13 cellular contexts compared by ENCODE assay signal in genomic region chr18:644395-645004, GRCh38. TPM values are rescaled to one million over a fixed set of nuclear protein-coding genes. Genes with fewer than 3 reads are reported as not detected.
DNase-seq lines count a peak whose midpoint lies in the region; ATAC-seq and TF ChIP-seq lines count a peak whose summit lies in the region.
"Had no signal": no experiment of that assay in that cellular context is flagged by ENCODE, and none has a peak within 500 bp of the region (broad histone marks: within the 10 kb centered on the region; RNA-seq: fewer than 3 reads in every experiment).

No MANE protein-coding gene starts in this region.

- H3F3A ChIP-seq in SK-N-SH (replicated peaks; ENCODE audit: insufficient read depth): no peaks in the 10 kb centered on the region

- no peaks in the 10 kb centered on the region for H3K9me2 ChIP-seq in SK-N-SH

- POLR2A ChIA-PET in SK-N-SH (lab: Yijun Ruan, JAX): no interaction called here

- 40% methylated on average over 2 of the region's 2 CpGs for WGBS in SK-N-SH (ENCODE audit: low lambda C conversion rate)
- WGBS in heart left ventricle, 4 donors: 37 to 56% (median 54%) methylated on average over 2 of the region's 2 CpGs

- no peak overlapping the region for H2AFZ ChIP-seq in SK-N-SH (ENCODE audit: low read depth)

- TF ChIP-seq CTCF in SK-N-SH (IDR thresholded peaks at IDR 0.05) (0 out of 2 replicates have a peak, but pooled peaks have one; percentile 8), brain microvascular endothelial cell (IDR thresholded peaks at IDR 0.05; ENCODE audit: low read depth, low read length, missing control alignments) (peak; percentile 12), heart left ventricle (IDR thresholded peaks at IDR 0.05) (no peak)

- H3K27ac ChIP-seq in SK-N-SH (ENCODE audit: low read depth in 2 of 2, low read length in 1 of 2) (no peak overlapping the region), brain microvascular endothelial cell (no peak overlapping the region), heart left ventricle (no peak overlapping the region)
- H3K27ac ChIP-seq: SK-N-MC had no signal

- no peak for ATAC-seq in SK-N-SH treated with all-trans-retinoic acid at 6 μM for 48 hours
- no peak for ATAC-seq in heart left ventricle
- ATAC-seq in HG02852 (IDR thresholded peaks at IDR 0.05; ENCODE audit: unreplicated experiment): no peak

- no peak for TF ChIP-seq EP300 in SK-N-SH (IDR thresholded peaks at IDR 0.05; ENCODE audit: borderline replicate concordance in 1 of 2, low read depth in 1 of 2, low read length in 1 of 2)

- no peak overlapping the region for H3K4me3 ChIP-seq in SK-N-SH (ENCODE audit: low read depth in 2 of 2, low read length in 1 of 2)
- H3K4me3 ChIP-seq in brain microvascular endothelial cell (ENCODE audit: low read depth, low read length): no peak overlapping the region
- no peak overlapping the region for H3K4me3 ChIP-seq in heart left ventricle
- H3K4me3 ChIP-seq: SK-N-MC had no signal

- no peak overlapping the region for H3K9ac ChIP-seq in SK-N-SH

- in situ Hi-C loops in brain microvascular endothelial cell (cut with HindIII; ENCODE audit: low pct_ligation_motif_present, low sequenced_read_pairs): no loop called here

- H3K9me3 ChIP-seq in SK-N-SH (no peaks in the 10 kb centered on the region), heart left ventricle (no peaks in the 10 kb centered on the region)

- H3K4me2 ChIP-seq in SK-N-SH: no peak overlapping the region

- DNase-seq in SK-N-SH: no peak
- peak; percentile 19 for DNase-seq in HT-29 (ENCODE audit: low spot score)
- DNase-seq in brain microvascular endothelial cell: no peak
- DNase-seq in stimulated activated CD8-positive, alpha-beta memory T cell treated with anti-CD3 and anti-CD28 coated beads, Interleukin-15, amount 100 ng/mL, for 48 hours (ENCODE audit: low read depth in 2 of 2): peak; percentile 16 to 41
- DNase-seq in heart left ventricle: no peak
- DNase-seq in NOMO-1 treated with DMSO at 0.1 percent for 48 hours (lab: John Stamatoyannopoulos, UW; ENCODE audit: unreplicated experiment): no peak
- DNase-seq: activated T-cell treated with anti-CD3 and anti-CD28 coated beads, Interleukin-2, amount 50 U/mL, for 48 hours; effector CD4-positive, alpha-beta T cell; kidney; NCI-H1048 had no signal

- H3K4me1 ChIP-seq in SK-N-SH (ENCODE audit: control insufficient read depth in 1 of 2, insufficient read depth in 2 of 2, low read depth in 1 of 2, low read length in 1 of 2): no peaks in the 10 kb centered on the region
- H3K4me1 ChIP-seq in heart left ventricle: no peaks in the 10 kb centered on the region

- TF ChIP-seq RAD21 in SK-N-SH (IDR thresholded peaks at IDR 0.05; ENCODE audit: low read length): no peak

- intact Hi-C loops in heart left ventricle (cut with DNase I): no loop called here

- CTCF ChIA-PET in SK-N-SH (lab: Yijun Ruan, JAX): interaction anchor here (1.1 to 1.9 kb wide), 3 partner anchors 13 to 28 kb away, joined by 3 to 5 read pairs (median 4); no protein-coding TSS in a partner anchor

- H3K27me3 ChIP-seq in SK-N-SH (ENCODE audit: insufficient read depth) (no peaks in the 10 kb centered on the region), brain microvascular endothelial cell (replicated peaks) (peaks cover 2% of the 10 kb centered on the region), heart left ventricle (peaks cover 0 to 17% (median 0%) of the 10 kb centered on the region in 9 donors)

- TF ChIP-seq POLR2A in heart left ventricle (IDR thresholded peaks at IDR 0.05): no peak

- H3K79me2 ChIP-seq in SK-N-SH (ENCODE audit: insufficient read depth): no peaks in the 10 kb centered on the region

- H4K20me1 ChIP-seq in SK-N-SH (ENCODE audit: insufficient read depth): no peaks in the 10 kb centered on the region

- H3K36me3 ChIP-seq in SK-N-SH (replicated peaks in 1 of 2; ENCODE audit: control insufficient read depth in 1 of 2, insufficient read depth in 2 of 2, low read length in 1 of 2) (no peaks in the 10 kb centered on the region), brain microvascular endothelial cell (replicated peaks) (no peaks in the 10 kb centered on the region), heart left ventricle (no peaks in the 10 kb centered on the region)

TF ChIP-seq in SK-N-SH, 30 proteins besides CTCF, POLR2A, EP300 and RAD21 (continues in another document):
- TF ChIP-seq GABPA (IDR thresholded peaks at IDR 0.05; ENCODE audit: low read depth): no peak
- TF ChIP-seq MEF2A (IDR thresholded peaks at IDR 0.05; ENCODE audit: borderline replicate concordance, low read depth): no peak
- no peak for TF ChIP-seq IRF3 (IDR thresholded peaks at IDR 0.05; ENCODE audit: low read depth, low read length)
- TF ChIP-seq, protein P1, sequence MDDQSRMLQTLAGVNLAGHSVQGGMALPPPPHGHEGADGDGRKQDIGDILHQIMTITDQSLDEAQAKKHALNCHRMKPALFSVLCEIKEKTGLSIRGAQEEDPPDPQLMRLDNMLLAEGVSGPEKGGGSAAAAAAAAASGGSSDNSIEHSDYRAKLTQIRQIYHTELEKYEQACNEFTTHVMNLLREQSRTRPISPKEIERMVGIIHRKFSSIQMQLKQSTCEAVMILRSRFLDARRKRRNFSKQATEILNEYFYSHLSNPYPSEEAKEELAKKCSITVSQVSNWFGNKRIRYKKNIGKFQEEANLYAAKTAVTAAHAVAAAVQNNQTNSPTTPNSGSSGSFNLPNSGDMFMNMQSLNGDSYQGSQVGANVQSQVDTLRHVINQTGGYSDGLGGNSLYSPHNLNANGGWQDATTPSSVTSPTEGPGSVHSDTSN (IDR thresholded peaks at IDR 0.05): no peak
- no peak for TF ChIP-seq JUND (IDR thresholded peaks at IDR 0.05)
- TF ChIP-seq CHD2 (IDR thresholded peaks at IDR 0.05; ENCODE audit: low read length, partially characterized antibody): no peak

TF ChIP-seq in SK-N-SH treated with all-trans-retinoic acid at 6 μM for 48 hours, 23 proteins besides CTCF, POLR2A, EP300 and RAD21 (continues in another document):
- TF ChIP-seq CSRNP3 (CRISPR knock-in tag; IDR thresholded peaks at IDR 0.05) (no peak), ISL1 (CRISPR knock-in tag; IDR thresholded peaks at IDR 0.05) (no peak), OSR1 (CRISPR knock-in tag; IDR thresholded peaks at IDR 0.05) (no peak), TCF4 (CRISPR knock-in tag; IDR thresholded peaks at IDR 0.05; ENCODE audit: borderline replicate concordance) (no peak), RARB (CRISPR knock-in tag; IDR thresholded peaks at IDR 0.05) (no peak), ZNF8 (CRISPR knock-in tag; IDR thresholded peaks at IDR 0.05) (no peak), PPARA (CRISPR knock-in tag; IDR thresholded peaks at IDR 0.05; ENCODE audit: borderline replicate concordance) (no peak), ZNF70 (CRISPR knock-in tag; IDR thresholded peaks at IDR 0.05) (no peak), ZFP30 (CRISPR knock-in tag; IDR thresholded peaks at IDR 0.05) (no peak), BACH2 (CRISPR knock-in tag; IDR thresholded peaks at IDR 0.05; ENCODE audit: borderline replicate concordance) (no peak), ESRRG (CRISPR knock-in tag; IDR thresholded peaks at IDR 0.05) (no peak)
- TF ChIP-seq, protein P2, sequence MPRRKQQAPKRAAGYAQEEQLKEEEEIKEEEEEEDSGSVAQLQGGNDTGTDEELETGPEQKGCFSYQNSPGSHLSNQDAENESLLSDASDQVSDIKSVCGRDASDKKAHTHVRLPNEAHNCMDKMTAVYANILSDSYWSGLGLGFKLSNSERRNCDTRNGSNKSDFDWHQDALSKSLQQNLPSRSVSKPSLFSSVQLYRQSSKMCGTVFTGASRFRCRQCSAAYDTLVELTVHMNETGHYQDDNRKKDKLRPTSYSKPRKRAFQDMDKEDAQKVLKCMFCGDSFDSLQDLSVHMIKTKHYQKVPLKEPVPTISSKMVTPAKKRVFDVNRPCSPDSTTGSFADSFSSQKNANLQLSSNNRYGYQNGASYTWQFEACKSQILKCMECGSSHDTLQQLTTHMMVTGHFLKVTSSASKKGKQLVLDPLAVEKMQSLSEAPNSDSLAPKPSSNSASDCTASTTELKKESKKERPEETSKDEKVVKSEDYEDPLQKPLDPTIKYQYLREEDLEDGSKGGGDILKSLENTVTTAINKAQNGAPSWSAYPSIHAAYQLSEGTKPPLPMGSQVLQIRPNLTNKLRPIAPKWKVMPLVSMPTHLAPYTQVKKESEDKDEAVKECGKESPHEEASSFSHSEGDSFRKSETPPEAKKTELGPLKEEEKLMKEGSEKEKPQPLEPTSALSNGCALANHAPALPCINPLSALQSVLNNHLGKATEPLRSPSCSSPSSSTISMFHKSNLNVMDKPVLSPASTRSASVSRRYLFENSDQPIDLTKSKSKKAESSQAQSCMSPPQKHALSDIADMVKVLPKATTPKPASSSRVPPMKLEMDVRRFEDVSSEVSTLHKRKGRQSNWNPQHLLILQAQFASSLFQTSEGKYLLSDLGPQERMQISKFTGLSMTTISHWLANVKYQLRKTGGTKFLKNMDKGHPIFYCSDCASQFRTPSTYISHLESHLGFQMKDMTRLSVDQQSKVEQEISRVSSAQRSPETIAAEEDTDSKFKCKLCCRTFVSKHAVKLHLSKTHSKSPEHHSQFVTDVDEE (CRISPR knock-in tag; IDR thresholded peaks at IDR 0.05): no peak

RNA-seq across cellular contexts. Expression of gene TYMS, which starts 13.0 kb away (rescaled TPM):
- polyA plus RNA-seq in SK-N-SH (2012; rRNA removed): 92.1 and 101 TPM in 2 replicates
- 106 and 113 TPM in 2 replicates for polyA plus RNA-seq in SK-N-SH (2012; cell fraction: cytosol; rRNA removed)
- polyA plus RNA-seq in SK-N-SH (2012; cell fraction: nucleus; rRNA removed): 41.9 and 43.5 TPM in 2 replicates
- total RNA-seq in HT-29 (2014; rRNA removed; shearing (Covaris generic)): 49.2 and 56.4 TPM in 2 replicates
- total RNA-seq in heart left ventricle: 10 to 100 TPM in 1 of 9 donors, 1 to 10 TPM in 7, not detected in 1; 1.4 to 32.3 (median 2.7) TPM
- under 1 TPM; 0.34 to 1.00 TPM for polyA plus RNA-seq in heart left ventricle

RNA-seq across cellular contexts. Expression of gene CLUL1, which starts 47.7 kb away (rescaled TPM):
- 1.0 and 1.5 TPM in 2 replicates for polyA plus RNA-seq in SK-N-SH (2012; rRNA removed)
- polyA plus RNA-seq in SK-N-SH (2012; cell fraction: cytosol; rRNA removed): 1.5 and 2.2 TPM in 2 replicates
- 0.32 and 1.5 TPM in 2 replicates for polyA plus RNA-seq in SK-N-SH (2012; cell fraction: nucleus; rRNA removed)
- total RNA-seq in HT-29 (2014; rRNA removed; shearing (Covaris generic)): not detected in 2 replicates
- total RNA-seq in heart left ventricle: under 1 TPM in 2 of 9 donors, not detected in 7; 0.57 to 0.64 TPM
- not detected for polyA plus RNA-seq in heart left ventricle

Comparison
In these comparisons a context has a peak if more than half of its experiments do, and no peak if none do; other contexts are left out.
1. DNase-seq: peak in HT-29 (single experiment) and stimulated activated CD8-positive, alpha-beta memory T cell treated with anti-CD3 and anti-CD28 coated beads, Interleukin-15, amount 100 ng/mL, for 48 hours (2 of 2); none in SK-N-SH (single experiment), brain microvascular endothelial cell (single experiment), heart left ventricle (0 of 5) and NOMO-1 treated with DMSO at 0.1 percent for 48 hours (single experiment).
2. CTCF ChIP-seq: peak in SK-N-SH (single experiment) and brain microvascular endothelial cell (single experiment); none in heart left ventricle (0 of 12).